30 cellular contexts compared by ENCODE assay signal in genomic region chr5:31641059-31641458, GRCh38. TPM values are rescaled to one million over a fixed set of nuclear protein-coding genes. Genes with fewer than 3 reads are reported as not detected.
"Had no signal": no experiment of that assay in that cellular context is flagged by ENCODE, and none has a peak within 500 bp of the region (broad histone marks: within the 10 kb centered on the region; RNA-seq: fewer than 3 reads in every experiment).

No MANE protein-coding gene starts in this region.

- DNase-seq: activated B cell treated with CpG ODN at 0.5 μM for 24 hours; activated CD4-positive, alpha-beta T cell treated with anti-CD3 and anti-CD28 coated beads for 48 hours; activated CD4-positive, alpha-beta T cell treated with anti-CD3 and anti-CD28 coated beads, Interleukin-2, amount 50 U/mL, for 1 hour; activated CD4-positive, alpha-beta T cell treated with anti-CD3 and anti-CD28 coated beads, Interleukin-2, amount 50 U/mL, for 48 hours; activated CD8-positive, alpha-beta memory T cell treated with anti-CD3 and anti-CD28 coated beads for 24 hours; activated CD8-positive, alpha-beta T cell treated with anti-CD3 and anti-CD28 coated beads for 36 hours; activated effector memory CD4-positive, alpha-beta T cell treated with Interleukin-2 at 50 U/mL for 16 hours; activated gamma-delta T cell treated with Interleukin-2 at 50 U/mL for 16 hours; activated naive CD4-positive, alpha-beta T cell treated with anti-CD3 and anti-CD28 coated beads, Interleukin-2, amount 50 U/mL, for 16 hours; activated naive CD4-positive, alpha-beta T cell treated with Interleukin-2 at 50 U/mL for 16 hours; activated T-cell treated with anti-CD3 and anti-CD28 coated beads, Interleukin-2, amount 50 U/mL, for 4 hours; amniotic stem cell; brain microvascular endothelial cell; central memory CD4-positive, alpha-beta T cell; cerebellar nuclear complex; colonic mucosa; effector CD8-positive, alpha-beta T cell; esophagus squamous epithelium; foreskin melanocyte; T-helper 2 cell; WERI-Rb-1 had no signal

- FAIRE-seq: astrocyte, bronchial epithelial cell, endometrium, endothelial cell of umbilical vein had no signal

- ATAC-seq: activated CD4-positive, CD25-positive, alpha-beta regulatory T cell treated with anti-CD3 and anti-CD28 coated beads, Interleukin-2, amount 50 U/mL, for 24 hours; activated CD8-positive, alpha-beta T cell treated with anti-CD3 and anti-CD28 coated beads for 36 hours; activated T-cell treated with anti-CD3 and anti-CD28 coated beads, Interleukin-2, amount 50 U/mL, for 4 hours; activated T-helper 17 cell treated with anti-CD3 and anti-CD28 coated beads, Interleukin-2, amount 50 U/mL, for 72 hours; gastroesophageal sphincter had no signal

- H3K36me3 ChIP-seq: brain microvascular endothelial cell, colonic mucosa, esophagus squamous epithelium, gastroesophageal sphincter, WERI-Rb-1 had no signal

- H3K4me3 ChIP-seq: colonic mucosa, esophagus squamous epithelium had no signal

- H3K27ac ChIP-seq: brain microvascular endothelial cell, colonic mucosa, epithelial cell of prostate, esophagus squamous epithelium, gastroesophageal sphincter, WERI-Rb-1 had no signal

- H3K9me3 ChIP-seq: colonic mucosa, esophagus squamous epithelium, gastroesophageal sphincter had no signal

RNA-seq across cellular contexts. Expression of gene PDZD2, which starts 2.1 kb away (rescaled TPM):
- total RNA-seq: activated CD8-positive, alpha-beta T cell treated with anti-CD3 and anti-CD28 coated beads for 36 hours; T-helper 1 cell treated with Interleukin-12 subunit alpha and Interleukin-12 subunit beta and Interleukin-4 antibody, amounts not matched to agents 30 ng/mL and 1 ng/mL, for 36 hours had no signal
